In the genomic region with DNA sequence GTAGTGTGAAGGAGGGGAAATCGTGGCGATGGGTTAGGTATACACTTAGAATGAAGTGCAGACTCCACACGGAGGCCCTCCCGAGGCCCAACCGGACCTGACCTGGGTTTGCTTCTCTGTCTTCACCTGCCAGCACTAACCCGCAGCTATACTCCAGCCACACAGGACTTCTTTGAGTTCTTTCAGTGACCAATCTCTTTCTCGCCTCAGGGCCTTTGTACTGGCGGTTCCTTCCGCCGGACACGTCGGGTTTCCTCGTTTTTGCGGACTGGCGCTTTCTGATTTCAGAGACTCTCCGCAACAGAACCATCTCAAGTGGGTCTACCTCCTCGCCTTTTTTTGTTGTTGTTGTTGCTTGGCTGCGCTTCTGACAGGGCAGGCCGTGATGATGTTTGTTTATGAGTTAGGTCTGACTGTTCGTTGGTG, we compare ENCODE assay signal across 8 cellular contexts.
DNase-seq lines count a peak whose midpoint lies in the region; ATAC-seq, FAIRE-seq and TF ChIP-seq lines count a peak whose summit lies in the region.

NEIL1 (plus strand) TSS at position 244 of the 426 bp plus-strand sequence. CDS start 1,867 bp downstream, outside the sequence.

- no peak for ATAC-seq in GM18858 (IDR thresholded peaks at IDR 0.05; ENCODE audit: unreplicated experiment)
- no peak for ATAC-seq in GM18868 (IDR thresholded peaks at IDR 0.05; ENCODE audit: unreplicated experiment)

- H3K27ac ChIP-seq in neutrophil: peak within 1 kb of the TSS; percentile 82

- no peak for DNase-seq in GM18507 (ENCODE audit: extremely low spot score, insufficient read length, low read depth)
- peak; percentile 18 for DNase-seq in SW480 (ENCODE audit: low spot score)
- no peak for DNase-seq in fibroblast of mammary gland (ENCODE audit: low read depth)
- no peak for DNase-seq in Kasumi-1 (lab: John Stamatoyannopoulos, UW)
- DNase-seq in SIG-M5 (lab: John Stamatoyannopoulos, UW): no peak

- H3K4me3 ChIP-seq in fibroblast of mammary gland (ENCODE audit: control insufficient read depth, low read depth, low read length) (peak within 1 kb of the TSS; percentile 64), neutrophil (ENCODE audit: low read depth in 1 of 2, low read length in 1 of 2) (peak within 1 kb of the TSS; percentile 54 to 66)

- H3K27me3 ChIP-seq in neutrophil: peaks cover 63% of the 10 kb centered on the region

- H3K4me1 ChIP-seq in neutrophil (ENCODE audit: control insufficient read depth in 1 of 2, insufficient read depth in 1 of 2, low read depth in 1 of 2, low read length in 1 of 2): peaks cover 42 to 46% of the 10 kb centered on the region in 2 experiments

- peak; percentile 81 for FAIRE-seq in GM18507 (lab: Jason Lieb, UNC)

- no peak for TF ChIP-seq CTCF in fibroblast of mammary gland (conservative IDR thresholded peaks at IDR 0.05; ENCODE audit: control insufficient read depth, insufficient read depth, low read depth, low read length)
- no peak for TF ChIP-seq CTCF in neutrophil (IDR thresholded peaks at IDR 0.05)

- H3K9me3 ChIP-seq in neutrophil: no peaks in the 10 kb centered on the region

- H3K36me3 ChIP-seq in neutrophil: no peaks in the 10 kb centered on the region
